8 cellular contexts compared by ENCODE assay signal in genomic region chr10:121975295-121976086, GRCh38. TPM values are rescaled to one million over a fixed set of nuclear protein-coding genes. Genes with fewer than 3 reads are reported as not detected.
DNase-seq lines count a peak whose midpoint lies in the region; ATAC-seq, FAIRE-seq and TF ChIP-seq lines count a peak whose summit lies in the region.

No MANE protein-coding gene starts in this region.

- no peaks in the 10 kb centered on the region for H3K9me3 Mint-ChIP-seq in CD8-positive, alpha-beta T cell
- H3K9me3 Mint-ChIP-seq in activated CD8-positive, alpha-beta T cell treated with anti-CD3 and anti-CD28 coated beads for 36 hours: peaks cover 18% of the 10 kb centered on the region
- H3K9me3 Mint-ChIP-seq in stimulated activated naive CD8-positive, alpha-beta T cell treated with anti-CD3 and anti-CD28 coated beads, Interleukin-15, Interleukin-2, amounts not matched to agents 100 ng/mL and 50 ng/mL, for 24 hours: peaks cover 9% of the 10 kb centered on the region

- intact Hi-C loops in CD8-positive, alpha-beta T cell (cut with DNase I, micrococcal nuclease): loop anchor here (1.0 to 5.0 kb wide), 2 partner anchors 47 to 977 kb away; partner anchors contain the start of genes ATE1 (in 2 of the 2) and C10orf88 (in 1 of the 2)
- intact Hi-C loops in activated CD8-positive, alpha-beta T cell treated with anti-CD3 and anti-CD28 coated beads for 36 hours (cut with micrococcal nuclease): no loop called here

- H3K4me3 Mint-ChIP-seq in CD8-positive, alpha-beta T cell: peak overlapping the region; percentile 78
- H3K4me3 Mint-ChIP-seq in activated CD8-positive, alpha-beta T cell treated with anti-CD3 and anti-CD28 coated beads for 36 hours: peak overlapping the region; percentile 86
- H3K4me3 Mint-ChIP-seq in stimulated activated naive CD8-positive, alpha-beta T cell treated with anti-CD3 and anti-CD28 coated beads, Interleukin-15, Interleukin-2, amounts not matched to agents 100 ng/mL and 50 ng/mL, for 24 hours: peak overlapping the region; percentile 92

- TF ChIP-seq POLR2A in H54 (IDR thresholded peaks at IDR 0.05; ENCODE audit: low read depth, low read length): no peak

- H3K4me1 ChIP-seq in CD8-positive, alpha-beta T cell (ENCODE audit: insufficient read depth, low read length): peaks cover 18% of the 10 kb centered on the region
- H3K4me1 ChIP-seq in iPS DF 6.9 (ENCODE audit: control insufficient read depth, insufficient read depth, low read length): no peaks in the 10 kb centered on the region

- peak overlapping the region; percentile 86 for H3K4me3 ChIP-seq in CD8-positive, alpha-beta T cell (ENCODE audit: low read depth, low read length)
- H3K4me3 ChIP-seq in HFF-Myc (replicated peaks; ENCODE audit: low read depth, low read length) (peak overlapping the region; percentile 79), iPS DF 6.9 (ENCODE audit: low read length) (peak overlapping the region; percentile 78; the same call in 1 of the 2 replicates)

- FAIRE-seq in H54 (lab: Jason Lieb, UNC): no peak

- no peak for DNase-seq in CD8-positive, alpha-beta T cell
- DNase-seq in HFF-Myc (ENCODE audit: extremely low read depth, low read depth): no peak
- DNase-seq in activated CD8-positive, alpha-beta T cell treated with anti-CD3 and anti-CD28 coated beads for 36 hours: no peak
- no peak for DNase-seq in iPS DF 6.9 (ENCODE audit: low read depth, low spot score)
- DNase-seq in H54 (ENCODE audit: insufficient read length, low spot score): no peak
- no peak for DNase-seq in effector CD8-positive, alpha-beta T cell (lab: John Stamatoyannopoulos, UW)

- CTCF ChIA-PET in CD8-positive, alpha-beta T cell (lab: Charles Lee): interaction anchor here (1.3 kb wide), 1 partner anchor 9 kb away, joined by 3 read pairs; no protein-coding TSS in a partner anchor
- CTCF ChIA-PET in activated CD8-positive, alpha-beta T cell treated with anti-CD3 and anti-CD28 coated beads for 36 hours (lab: Charles Lee): interaction anchor here (0.6 to 1.8 kb wide), 5 partner anchors 8 to 1072 kb away, joined by 3 to 7 read pairs (median 3); no protein-coding TSS in a partner anchor

- peak overlapping the region; percentile 76 for H3K27ac ChIP-seq in CD8-positive, alpha-beta T cell (ENCODE audit: low read depth, low read length)
- no peak overlapping the region for H3K27ac ChIP-seq in iPS DF 6.9 (ENCODE audit: low read length)

- no peak overlapping the region for H3K27ac Mint-ChIP-seq in CD8-positive, alpha-beta T cell
- H3K27ac Mint-ChIP-seq in activated CD8-positive, alpha-beta T cell treated with anti-CD3 and anti-CD28 coated beads for 36 hours: peak overlapping the region; percentile 72
- H3K27ac Mint-ChIP-seq in stimulated activated naive CD8-positive, alpha-beta T cell treated with anti-CD3 and anti-CD28 coated beads, Interleukin-15, Interleukin-2, amounts not matched to agents 100 ng/mL and 50 ng/mL, for 24 hours: no peak overlapping the region

- ATAC-seq in CD8-positive, alpha-beta T cell: peak; percentile 3
- ATAC-seq in activated CD8-positive, alpha-beta T cell treated with anti-CD3 and anti-CD28 coated beads for 36 hours: peak; percentile 26
- ATAC-seq in GM21619 (IDR thresholded peaks at IDR 0.05; ENCODE audit: unreplicated experiment): no peak

- H3K27me3 Mint-ChIP-seq in CD8-positive, alpha-beta T cell (ENCODE audit: low read depth): no peaks in the 10 kb centered on the region
- H3K27me3 Mint-ChIP-seq in activated CD8-positive, alpha-beta T cell treated with anti-CD3 and anti-CD28 coated beads for 36 hours: no peaks in the 10 kb centered on the region
- no peaks in the 10 kb centered on the region for H3K27me3 Mint-ChIP-seq in stimulated activated naive CD8-positive, alpha-beta T cell treated with anti-CD3 and anti-CD28 coated beads, Interleukin-15, Interleukin-2, amounts not matched to agents 100 ng/mL and 50 ng/mL, for 24 hours

- H3K4me1 Mint-ChIP-seq in CD8-positive, alpha-beta T cell (ENCODE audit: low read depth): peaks cover 25% of the 10 kb centered on the region
- H3K4me1 Mint-ChIP-seq in activated CD8-positive, alpha-beta T cell treated with anti-CD3 and anti-CD28 coated beads for 36 hours (ENCODE audit: low read depth): peaks cover 23% of the 10 kb centered on the region
- H3K4me1 Mint-ChIP-seq in stimulated activated naive CD8-positive, alpha-beta T cell treated with anti-CD3 and anti-CD28 coated beads, Interleukin-15, Interleukin-2, amounts not matched to agents 100 ng/mL and 50 ng/mL, for 24 hours (ENCODE audit: low read depth): peaks cover 22% of the 10 kb centered on the region

- H3K27me3 ChIP-seq in CD8-positive, alpha-beta T cell (ENCODE audit: insufficient read depth, low read length): no peaks in the 10 kb centered on the region
- H3K27me3 ChIP-seq in iPS DF 6.9 (ENCODE audit: control insufficient read depth, insufficient read depth, low read length): no peaks in the 10 kb centered on the region

- POLR2A ChIA-PET in CD8-positive, alpha-beta T cell (lab: Charles Lee): interaction anchor here (1.5 kb wide), 1 partner anchor 8 kb away, joined by 5 read pairs; no protein-coding TSS in a partner anchor
- POLR2A ChIA-PET in activated CD8-positive, alpha-beta T cell treated with anti-CD3 and anti-CD28 coated beads for 36 hours (lab: Charles Lee): interaction anchor here (1.3 kb wide), 1 partner anchor 8 kb away, joined by 3 read pairs; no protein-coding TSS in a partner anchor

- no CpG with 5 or more reads among the region's 21 CpGs for WGBS in iPS DF 6.9 (ENCODE audit: insufficient coverage, insufficient read length)

- no peaks in the 10 kb centered on the region for H3K9me3 ChIP-seq in CD8-positive, alpha-beta T cell (ENCODE audit: low read length)
- H3K9me3 ChIP-seq in iPS DF 6.9 (ENCODE audit: control insufficient read depth, insufficient read depth, low read length): no peaks in the 10 kb centered on the region

- no peak for TF ChIP-seq CTCF in CD8-positive, alpha-beta T cell (IDR thresholded peaks at IDR 0.05)
- TF ChIP-seq CTCF in HFF-Myc (IDR thresholded peaks at IDR 0.05; ENCODE audit: low read depth, low read length, missing control alignments): peak; percentile 62
- no peak for TF ChIP-seq CTCF in activated CD8-positive, alpha-beta T cell treated with anti-CD3 and anti-CD28 coated beads for 36 hours (IDR thresholded peaks at IDR 0.05)

- peaks cover 19% of the 10 kb centered on the region for H3K36me3 Mint-ChIP-seq in CD8-positive, alpha-beta T cell
- peaks cover 25% of the 10 kb centered on the region for H3K36me3 Mint-ChIP-seq in activated CD8-positive, alpha-beta T cell treated with anti-CD3 and anti-CD28 coated beads for 36 hours (ENCODE audit: low read depth)
- peaks cover 25% of the 10 kb centered on the region for H3K36me3 Mint-ChIP-seq in stimulated activated naive CD8-positive, alpha-beta T cell treated with anti-CD3 and anti-CD28 coated beads, Interleukin-15, Interleukin-2, amounts not matched to agents 100 ng/mL and 50 ng/mL, for 24 hours (ENCODE audit: low read depth)

- peaks cover 6% of the 10 kb centered on the region for H3K36me3 ChIP-seq in CD8-positive, alpha-beta T cell (ENCODE audit: insufficient read depth, low read length)
- peaks cover under 1% of the 10 kb centered on the region; the same call in 1 of the 2 replicates for H3K36me3 ChIP-seq in iPS DF 6.9 (ENCODE audit: control insufficient read depth, insufficient read depth, low read length)

RNA-seq across cellular contexts. Expression of gene NSMCE4A, which starts 0.5 kb away (rescaled TPM):
- total RNA-seq in CD8-positive, alpha-beta T cell: 10 to 100 TPM; 34.0 to 37.2 TPM
- 10 to 100 TPM; 49.7 to 50.8 TPM for total RNA-seq in activated CD8-positive, alpha-beta T cell treated with anti-CD3 and anti-CD28 coated beads for 36 hours

RNA-seq across cellular contexts. Expression of gene TACC2, which starts 13.5 kb away (rescaled TPM):
- not detected for total RNA-seq in CD8-positive, alpha-beta T cell
- total RNA-seq in activated CD8-positive, alpha-beta T cell treated with anti-CD3 and anti-CD28 coated beads for 36 hours: not detected

RNA-seq across cellular contexts. Expression of gene ATE1, which starts 47.7 kb away (rescaled TPM):
- total RNA-seq in CD8-positive, alpha-beta T cell: 10 to 100 TPM; 11.6 to 14.6 TPM
- total RNA-seq in activated CD8-positive, alpha-beta T cell treated with anti-CD3 and anti-CD28 coated beads for 36 hours: 10 to 100 TPM; 18.0 to 19.2 TPM
